Comparison of ENCODE assay signal across 19 cellular contexts in genomic region chr9:22405869-22406659, GRCh38. TPM values are rescaled to one million over a fixed set of nuclear protein-coding genes. Genes with fewer than 3 reads are reported as not detected.
A peak's percentile ranks its signal among the peaks of the same experiment; 100 is the strongest.
DNase-seq lines count a peak whose midpoint lies in the region; ATAC-seq, FAIRE-seq and TF ChIP-seq lines count a peak whose summit lies in the region.
"Had no signal": no experiment of that assay in that cellular context is flagged by ENCODE, and none has a peak within 500 bp of the region (broad histone marks: within the 10 kb centered on the region; RNA-seq: fewer than 3 reads in every experiment).

No MANE protein-coding gene starts in this region.

- 90% methylated on average over 13 of the region's 13 CpGs; no CpG with 5 or more reads in 1 of the 2 experiments for WGBS in H1 (ENCODE audit: extremely low coverage in 1 of 2, insufficient coverage in 1 of 2, insufficient read length in 1 of 2, insufficient replicate concordance in 2 of 2, low coverage in 1 of 2, low lambda C conversion rate in 2 of 2, missing lambda C conversion rate in 1 of 2), 2 experiments
- 78 to 81% methylated on average over 7 to 13 of the region's 13 CpGs for WGBS in upper lobe of left lung, 2 donors

- TF ChIP-seq POLR2A in H1 (IDR thresholded peaks at IDR 0.05; ENCODE audit: control extremely low read depth in 1 of 2, low read depth in 2 of 2, low read length in 2 of 2) = no peak
- no peak for TF ChIP-seq POLR2A in upper lobe of left lung (IDR thresholded peaks at IDR 0.05)

- H2AK5ac ChIP-seq in H1 (ENCODE audit: low read depth, low read length) = no peak overlapping the region

- H3K4me3 ChIP-seq in H1 (ENCODE audit: extremely low read depth in 1 of 4, insufficient read depth in 2 of 4, low read depth in 3 of 4, low read length in 4 of 4) = no peak overlapping the region
- no peak overlapping the region for H3K4me3 ChIP-seq in lower lobe of right lung
- H3K4me3 ChIP-seq in upper lobe of left lung = no peak overlapping the region
- H3K4me3 ChIP-seq: BLaER1 treated with 17β-estradiol and CSF1 and Interleukin-3, amounts not matched to agents 10 nM and 100 nM; GM23248 had no signal

- no peak overlapping the region for H4K5ac ChIP-seq in H1 (ENCODE audit: insufficient read length, low read depth, low read length)

- H3K14ac ChIP-seq in H1 (ENCODE audit: insufficient read length) = no peak overlapping the region

- H3K79me2 ChIP-seq in H1 (ENCODE audit: control insufficient read depth in 1 of 2, insufficient read depth in 2 of 2, low read length in 2 of 2) = no peaks in the 10 kb centered on the region

- H2BK120ac ChIP-seq in H1 (replicated peaks; ENCODE audit: low read depth, low read length) = no peak overlapping the region

- no peak overlapping the region for H2BK5ac ChIP-seq in H1 (ENCODE audit: low read depth, low read length)

- peak overlapping the region; percentile 82 for H2AFZ ChIP-seq in H1 (ENCODE audit: low read length)
- H2AFZ ChIP-seq: GM23248 had no signal

- no peak for TF ChIP-seq EP300 in H1 (IDR thresholded peaks at IDR 0.05; ENCODE audit: borderline replicate concordance in 1 of 2, low read depth in 2 of 2, low read length in 2 of 2)
- no peak for TF ChIP-seq EP300 in upper lobe of left lung (IDR thresholded peaks at IDR 0.05)

- H3K27me3 ChIP-seq in H1 (replicated peaks in 1 of 4; ENCODE audit: control insufficient read depth in 3 of 4, extremely low read depth in 1 of 4, insufficient read depth in 3 of 4, low read length in 3 of 4) (no peaks in the 10 kb centered on the region), lower lobe of right lung (ENCODE audit: low read depth) (no peaks in the 10 kb centered on the region), upper lobe of left lung (no peaks in the 10 kb centered on the region)
- H3K27me3 ChIP-seq: BLaER1 treated with 17β-estradiol and CSF1 and Interleukin-3, amounts not matched to agents 10 nM and 100 nM had no signal

- intact Hi-C loops in lower lobe of right lung (cut with DNase I) = no loop called here

- H2BK20ac ChIP-seq in H1 (ENCODE audit: low read length) = no peak overlapping the region

- H3K23me2 ChIP-seq in H1 (ENCODE audit: low read depth, low read length) = no peaks in the 10 kb centered on the region

- no peak overlapping the region for H3K27ac ChIP-seq in H1 (ENCODE audit: low read depth, low read length)
- no peak overlapping the region for H3K27ac ChIP-seq in lower lobe of right lung
- no peak overlapping the region for H3K27ac ChIP-seq in upper lobe of left lung
- H3K27ac ChIP-seq: BLaER1 treated with 17β-estradiol and CSF1 and Interleukin-3, amounts not matched to agents 10 nM and 100 nM; GM23248 had no signal

- H3K4me2 ChIP-seq in H1 (ENCODE audit: insufficient read depth in 1 of 2, low read depth in 2 of 2, low read length in 2 of 2) = no peak overlapping the region
- H3K4me2 ChIP-seq: BLaER1 treated with 17β-estradiol and CSF1 and Interleukin-3, amounts not matched to agents 10 nM and 100 nM had no signal

- no peak overlapping the region for H3K9ac ChIP-seq in H1 (replicated peaks in 1 of 4; ENCODE audit: extremely low read depth in 1 of 4, low read depth in 3 of 4, low read length in 3 of 4)
- H3K9ac ChIP-seq: BLaER1 treated with 17β-estradiol and CSF1 and Interleukin-3, amounts not matched to agents 10 nM and 100 nM; GM23248 had no signal

- peak in 1 of 2 donors; percentile 11 for ATAC-seq in lower lobe of right lung
- peak; percentile 35 to 51 for ATAC-seq in upper lobe of left lung (ENCODE audit: low FRiP score in 2 of 2)
- no peak for ATAC-seq in GM21526 (IDR thresholded peaks at IDR 0.05; ENCODE audit: low FRiP score, unreplicated experiment)
- ATAC-seq in GM18502 (IDR thresholded peaks at IDR 0.05; ENCODE audit: poor library complexity, unreplicated experiment) = no peak

- no peaks in the 10 kb centered on the region for H3K79me1 ChIP-seq in H1 (ENCODE audit: low read depth, low read length)

- H3K23ac ChIP-seq in H1 (ENCODE audit: insufficient read length) = no peak overlapping the region

- H4K20me1 ChIP-seq in H1 (replicated peaks in 1 of 2; ENCODE audit: control insufficient read depth in 1 of 2, insufficient read depth in 2 of 2, low read length in 2 of 2) = no peaks in the 10 kb centered on the region
- H4K20me1 ChIP-seq: BLaER1 treated with 17β-estradiol and CSF1 and Interleukin-3, amounts not matched to agents 10 nM and 100 nM had no signal

- no peaks in the 10 kb centered on the region for H3K4me1 ChIP-seq in H1 (replicated peaks in 1 of 4; ENCODE audit: control insufficient read depth in 3 of 4, insufficient read depth in 4 of 4, low read length in 3 of 4)
- H3K4me1 ChIP-seq in lower lobe of right lung = no peaks in the 10 kb centered on the region
- no peaks in the 10 kb centered on the region for H3K4me1 ChIP-seq in upper lobe of left lung
- H3K4me1 ChIP-seq: BLaER1 treated with 17β-estradiol and CSF1 and Interleukin-3, amounts not matched to agents 10 nM and 100 nM had no signal

- H3K4ac ChIP-seq in H1 (replicated peaks; ENCODE audit: insufficient read length, low read depth, low read length) = no peak overlapping the region

- no peak for TF ChIP-seq RAD21 in H1 (IDR thresholded peaks at IDR 0.05 in 1 of 2, conservative IDR thresholded peaks at IDR 0.05 in 1 of 2; ENCODE audit: low read depth in 2 of 2, low read length in 2 of 2)

- no peak overlapping the region for H4K8ac ChIP-seq in H1 (ENCODE audit: extremely low read depth, insufficient read depth, low read length)

- H3K36me3 ChIP-seq in H1 (ENCODE audit: control insufficient read depth in 2 of 4, insufficient read depth in 4 of 4, low read length in 3 of 4) (no peaks in the 10 kb centered on the region), lower lobe of right lung (no peaks in the 10 kb centered on the region), upper lobe of left lung (no peaks in the 10 kb centered on the region)
- H3K36me3 ChIP-seq: BLaER1 treated with 17β-estradiol and CSF1 and Interleukin-3, amounts not matched to agents 10 nM and 100 nM had no signal

- no peak for FAIRE-seq in H1 (lab: Jason Lieb, UNC)
- FAIRE-seq: GM12892, GM19239 had no signal

- TF ChIP-seq CTCF in H1 (IDR thresholded peaks at IDR 0.05; ENCODE audit: control extremely low read depth in 1 of 3, insufficient read depth in 1 of 3, low read depth in 1 of 3, low read length in 3 of 3) (no peak), lower lobe of right lung (IDR thresholded peaks at IDR 0.05) (no peak), upper lobe of left lung (IDR thresholded peaks at IDR 0.05) (no peak)

- no peak overlapping the region for H4K91ac ChIP-seq in H1 (replicated peaks; ENCODE audit: insufficient read length, low read length)

- CTCF ChIA-PET in H1 (lab: Charles Lee; ENCODE audit: partially characterized antibody) = interaction anchor here (0.6 to 1.1 kb wide), 4 partner anchors 46 to 340 kb away, joined by 3 read pairs; no protein-coding TSS in a partner anchor

- no peak overlapping the region for H2BK12ac ChIP-seq in H1 (ENCODE audit: low read depth, low read length)

- POLR2A ChIA-PET in H1 (lab: Charles Lee; ENCODE audit: partially characterized antibody) = no interaction called here

- H3K18ac ChIP-seq in H1 (ENCODE audit: extremely low read depth, low read length) = no peak overlapping the region

- DNase-seq in NCI-H524 (lab: John Stamatoyannopoulos, UW) (peak; percentile 1 to 35), NCI-H524 treated with DMSO at 0.1 percent for 48 hours (lab: John Stamatoyannopoulos, UW) (no peak), H1 (ENCODE audit: low read depth in 1 of 2, low spot score in 2 of 2) (no peak), lower lobe of right lung (peak; percentile 24), upper lobe of left lung (peak in 1 of 2 donors; percentile 57), AG20443 (ENCODE audit: low spot score) (no peak)
- DNase-seq: 8988T; CD4-positive, CD25-positive, alpha-beta regulatory T cell; DND-41; GDM1; GM23248; H7; IMR-90 had no signal

- H2BK15ac ChIP-seq in H1 (ENCODE audit: low read length) = no peak overlapping the region

- H3K9me3 ChIP-seq in H1 (ENCODE audit: insufficient read depth in 2 of 2, low read depth in 1 of 2, low read length in 1 of 2) (no peaks in the 10 kb centered on the region), lower lobe of right lung (no peaks in the 10 kb centered on the region), upper lobe of left lung (no peaks in the 10 kb centered on the region)
- H3K9me3 ChIP-seq: BLaER1 treated with 17β-estradiol and CSF1 and Interleukin-3, amounts not matched to agents 10 nM and 100 nM had no signal

- H3K56ac ChIP-seq in H1 (replicated peaks; ENCODE audit: insufficient read length, low read depth, low read length) = no peak overlapping the region

TF ChIP-seq in H1, 55 proteins besides CTCF, POLR2A, EP300 and RAD21 (continues in another document):
- TF ChIP-seq ATF3 (IDR thresholded peaks at IDR 0.05; ENCODE audit: insufficient read depth, low read depth, low read length) (no peak), SIX5 (IDR thresholded peaks at IDR 0.05; ENCODE audit: low read depth, low read length) (no peak), JUND (IDR thresholded peaks at IDR 0.05; ENCODE audit: low read length) (no peak), SP1 (IDR thresholded peaks at IDR 0.05; ENCODE audit: low read depth, low read length) (no peak), JUN (IDR thresholded peaks at IDR 0.05; ENCODE audit: low read depth, low read length) (no peak), CEBPB (IDR thresholded peaks at IDR 0.05; ENCODE audit: low read depth, low read length) (no peak), USF2 (IDR thresholded peaks at IDR 0.05; ENCODE audit: low read length) (no peak)

RNA-seq across cellular contexts. Expression of gene DMRTA1, which starts 40.6 kb away (rescaled TPM):
- 3.0 and 3.3 TPM in 2 replicates for total RNA-seq in H1 (2021; fragmentation: NEBNext Ultra II Directional; extraction: Animal tissue kit (Norgen Biotek cat#: 25700))
- 0.89 and 1.5 TPM in 2 replicates for polyA plus RNA-seq in H1 (2011; rRNA removed)
- 1.4 TPM for polyA plus RNA-seq in H1 (2011; cell fraction: cytosol; rRNA removed)
- polyA plus RNA-seq in H1 (2011; cell fraction: nucleus; rRNA removed) = 0.80 TPM
- polyA plus RNA-seq in H1 (2012, experiment 1 of 2) = 0.99 to 1.7 TPM (median 1.1 TPM) in 4 replicates
- polyA plus RNA-seq in H1 (2012, experiment 2 of 2) = 0.18 TPM
- polyA plus RNA-seq in H1 (2013, experiment 1 of 2) = 2.4 TPM
- 2.3 TPM for polyA plus RNA-seq in H1 (2013, experiment 2 of 2)
- 2.9 and 3.6 TPM in 2 replicates for polyA minus RNA-seq in H1 (2011; rRNA and poly(A)+ RNA removed)
- 1.3 TPM for polyA minus RNA-seq in H1 (2011; cell fraction: cytosol; rRNA and poly(A)+ RNA removed)
- 6.7 TPM for polyA minus RNA-seq in H1 (2011; cell fraction: nucleus; rRNA and poly(A)+ RNA removed)
- 1.7 TPM for total RNA-seq in lower lobe of right lung
- total RNA-seq in upper lobe of left lung = 1 to 10 TPM; 1.3 to 5.7 (median 2.2) TPM
- total RNA-seq: CD4-positive, CD25-positive, alpha-beta regulatory T cell; HT-29 had no signal
- polyA plus RNA-seq: CD4-positive, CD25-positive, alpha-beta regulatory T cell; GM23248 had no signal

Comparison
In these comparisons a context has a peak if more than half of its experiments do, and no peak if none do; other contexts are left out.
1. DNase-seq: peak in NCI-H524 (2 of 2) and lower lobe of right lung (single experiment); none in NCI-H524 treated with DMSO at 0.1 percent for 48 hours (single experiment), H1 (0 of 2) and AG20443 (single experiment).
2. ATAC-seq: peak in upper lobe of left lung (2 of 2); none in GM21526 (single experiment) and GM18502 (single experiment).